In genomic region chr2:18701546-18701945, GRCh38 we compare ENCODE assay signal across 26 cellular contexts.
"Had no signal": no experiment of that assay in that cellular context is flagged by ENCODE, and none has a peak within 500 bp of the region (broad histone marks: within the 10 kb centered on the region; RNA-seq: fewer than 3 reads in every experiment).

No MANE protein-coding gene starts in this region.

- ATAC-seq: activated T-helper 17 cell treated with anti-CD3 and anti-CD28 coated beads, Interleukin-2, amount 50 U/mL, for 72 hours; Panc1; T-helper 17 cell had no signal

- H3K36me3 ChIP-seq: MG63, SJSA1 had no signal

- H3K4me1 ChIP-seq: SJSA1 had no signal

- H3K4me3 ChIP-seq: MG63, SJSA1 had no signal

- DNase-seq: activated B cell treated with CpG ODN at 0.5 μM for 24 hours; activated CD4-positive, alpha-beta memory T cell treated with anti-CD3 and anti-CD28 coated beads for 36 hours; activated CD4-positive, alpha-beta T cell treated with anti-CD3 and anti-CD28 coated beads for 1 hour; activated CD4-positive, alpha-beta T cell treated with anti-CD3 and anti-CD28 coated beads, Interleukin-2, amount 10 ng/mL, durations not matched to agents 7 days and 5 days; activated CD8-positive, alpha-beta memory T cell treated with anti-CD3 and anti-CD28 coated beads for 24 hours; activated gamma-delta T cell; activated naive CD4-positive, alpha-beta T cell treated with anti-CD3 and anti-CD28 coated beads for 36 hours; activated naive CD8-positive, alpha-beta T cell treated with anti-CD3 and anti-CD28 coated beads for 36 hours; activated T-cell treated with anti-CD3 and anti-CD28 coated beads, Interleukin-2, amount 50 U/mL, for 48 hours; caudate nucleus; MG63; MV-4-11; NCI-H1092 treated with DMSO at 0.1 percent for 48 hours; NCI-H1417 treated with DMSO at 0.1 percent for 48 hours; NCI-H1694; NCI-H2029 treated with DMSO at 0.1 percent for 48 hours; NCI-H345; NCI-H510A treated with DMSO at 0.1 percent for 48 hours; NCI-H69; RPMI8226; SHP77; T-helper 17 cell; T1000 had no signal

- H3K27ac ChIP-seq: SJSA1 had no signal

- H3K27me3 ChIP-seq: MG63, SJSA1 had no signal

- H3K9me3 ChIP-seq: MG63, SJSA1 had no signal
